ENCODE assay signal across 17 cellular contexts in genomic region chr14:75702606-75703261, GRCh38. TPM values are rescaled to one million over a fixed set of nuclear protein-coding genes. Genes with fewer than 3 reads are reported as not detected.
DNase-seq lines count a peak whose midpoint lies in the region; ATAC-seq, FAIRE-seq and TF ChIP-seq lines count a peak whose summit lies in the region.
"Had no signal": no experiment of that assay in that cellular context is flagged by ENCODE, and none has a peak within 500 bp of the region (broad histone marks: within the 10 kb centered on the region; RNA-seq: fewer than 3 reads in every experiment).

No MANE protein-coding gene starts in this region.

- FAIRE-seq in RCC 7860 (lab: Jason Lieb, UNC), result no peak
- FAIRE-seq: A549, frontal cortex, keratinocyte had no signal

- peaks cover 52% of the 10 kb centered on the region for H3K36me3 Mint-ChIP-seq in T-cell

- no peaks in the 10 kb centered on the region for H3K9me3 ChIP-seq in osteoblast (ENCODE audit: low read depth, low read length)
- H3K9me3 ChIP-seq: A549, psoas muscle had no signal

- no peaks in the 10 kb centered on the region for H3K79me2 ChIP-seq in osteoblast (ENCODE audit: insufficient read depth, low read length)

- peaks cover 4% of the 10 kb centered on the region for H3K4me1 ChIP-seq in osteoblast (ENCODE audit: insufficient read depth, low read length)
- H3K4me1 ChIP-seq: A549, psoas muscle had no signal

- no peak overlapping the region for H3K27ac Mint-ChIP-seq in T-cell
- H3K27ac Mint-ChIP-seq: H9; stimulated activated memory B cell treated with anti-CD40 and anti-IgM and Interleukin-4, amounts not matched to agents 10 μg/mL and 1 μg/mL and 100 μg/mL, for 72 hours had no signal

- TF ChIP-seq CTCF in AG10803 (conservative IDR thresholded peaks at IDR 0.05; ENCODE audit: low read length) (no peak), astrocyte of the cerebellum (IDR thresholded peaks at IDR 0.05; ENCODE audit: low read depth, low read length, missing control alignments) (no peak), osteoblast (IDR thresholded peaks at IDR 0.05; ENCODE audit: extremely low read depth, low read depth, low read length) (no peak)

- no peaks in the 10 kb centered on the region for H3K27me3 ChIP-seq in osteoblast (ENCODE audit: insufficient read depth, low read length)

- peak; percentile 49 for DNase-seq in AG10803 (ENCODE audit: low read depth)
- peak; percentile 76 for DNase-seq in astrocyte of the cerebellum (ENCODE audit: low read depth)
- DNase-seq in Right ventricle myocardium superior, result no peak
- peak; percentile 38 for DNase-seq in osteoblast (ENCODE audit: insufficient read length, low spot score, missing footprints)
- no peak for DNase-seq in RCC 7860 (ENCODE audit: low spot score)
- no peak for DNase-seq in NCI-H226
- no peak for DNase-seq in ureter (ENCODE audit: low spot score)
- no peak for DNase-seq in T-cell
- DNase-seq: H9; psoas muscle; SHP77; stimulated activated CD4-positive, alpha-beta T cell treated with anti-CD3 and anti-CD28 coated beads, Interleukin-4, amount 100 ng/mL, for 24 hours had no signal

- peaks cover 7% of the 10 kb centered on the region for H3K36me3 ChIP-seq in osteoblast (ENCODE audit: insufficient read depth, low read length)

- no peak overlapping the region for H2AFZ ChIP-seq in osteoblast (ENCODE audit: low read length)

- ATAC-seq in Right ventricle myocardium superior (ENCODE audit: poor library complexity) (peak; percentile 62), T-cell (replicated peaks in 1 of 4) (no peak)
- ATAC-seq: A549; psoas muscle; stimulated activated memory B cell treated with anti-CD40 and anti-IgM and Interleukin-4, amounts not matched to agents 10 μg/mL and 1 μg/mL and 100 μg/mL, for 72 hours had no signal

- no peaks in the 10 kb centered on the region for H3K9me3 Mint-ChIP-seq in T-cell
- H3K9me3 Mint-ChIP-seq: H9; stimulated activated memory B cell treated with anti-CD40 and anti-IgM and Interleukin-4, amounts not matched to agents 10 μg/mL and 1 μg/mL and 100 μg/mL, for 72 hours had no signal

- POLR2A ChIA-PET in T-cell (lab: Charles Lee), result no interaction called here

- in situ Hi-C loops in astrocyte of the cerebellum (cut with HindIII; ENCODE audit: low sequenced_read_pairs), result loop anchor here (25.0 kb wide), 1 partner anchor 435 kb away; no protein-coding TSS in a partner anchor

- no peaks in the 10 kb centered on the region for H4K20me1 ChIP-seq in osteoblast (ENCODE audit: insufficient read depth, low read length)

- H3K27me3 Mint-ChIP-seq in T-cell, result no peaks in the 10 kb centered on the region
- H3K27me3 Mint-ChIP-seq: stimulated activated memory B cell treated with anti-CD40 and anti-IgM and Interleukin-4, amounts not matched to agents 10 μg/mL and 1 μg/mL and 100 μg/mL, for 72 hours had no signal

- H3K27ac ChIP-seq in osteoblast (ENCODE audit: low read depth, low read length), result peak overlapping the region; percentile 13
- H3K27ac ChIP-seq: A549, HL-60, psoas muscle had no signal

- intact Hi-C loops in Right ventricle myocardium superior (cut with DNase I), result no loop called here

- no peak overlapping the region for H3K4me2 ChIP-seq in osteoblast (ENCODE audit: insufficient read depth, low read length)
- H3K4me2 ChIP-seq: A549 had no signal

- no peak overlapping the region for H3K4me3 ChIP-seq in AG10803 (ENCODE audit: low read length)
- H3K4me3 ChIP-seq in astrocyte of the cerebellum (ENCODE audit: low read depth, low read length), result no peak overlapping the region
- no peak overlapping the region for H3K4me3 ChIP-seq in osteoblast (ENCODE audit: insufficient read depth, low read length)
- H3K4me3 ChIP-seq: A549, psoas muscle had no signal

- CTCF ChIA-PET in T-cell (lab: Charles Lee), result interaction anchor here in 1 of 2 donors (0.9 to 1.0 kb wide), 2 partner anchors 9 to 347 kb away, joined by 3 read pairs; no protein-coding TSS in a partner anchor

- no peak overlapping the region for H3K4me3 Mint-ChIP-seq in T-cell
- H3K4me3 Mint-ChIP-seq: H9; stimulated activated memory B cell treated with anti-CD40 and anti-IgM and Interleukin-4, amounts not matched to agents 10 μg/mL and 1 μg/mL and 100 μg/mL, for 72 hours had no signal

- no peaks in the 10 kb centered on the region for H3K4me1 Mint-ChIP-seq in T-cell
- H3K4me1 Mint-ChIP-seq: stimulated activated memory B cell treated with anti-CD40 and anti-IgM and Interleukin-4, amounts not matched to agents 10 μg/mL and 1 μg/mL and 100 μg/mL, for 72 hours had no signal

RNA-seq across cellular contexts. Expression of gene TTLL5, which starts 41.7 kb away (rescaled TPM):
- total RNA-seq in Right ventricle myocardium superior, result 15.1 TPM
- total RNA-seq in osteoblast, result 28.3 and 30.4 TPM in 2 replicates
- total RNA-seq in ureter, result 54.0 TPM
- 10 to 100 TPM; 15.4 to 36.2 (median 22.2) TPM for total RNA-seq in T-cell

RNA-seq across cellular contexts. Expression of gene ERG28, which starts 42.1 kb away (rescaled TPM):
- total RNA-seq in Right ventricle myocardium superior (5.9 TPM), osteoblast (7.2 and 8.0 TPM in 2 replicates), ureter (27.4 TPM), T-cell (10 to 100 TPM in 4 of 5 donors, 1 to 10 TPM in 1; 9.8 to 14.4 (median 12.3) TPM)

Comparison
In these comparisons a context has a peak if more than half of its experiments do, and no peak if none do; other contexts are left out.
1. DNase-seq: peak in AG10803 (single experiment), astrocyte of the cerebellum (single experiment) and osteoblast (single experiment); none in Right ventricle myocardium superior (single experiment), RCC 7860 (single experiment), NCI-H226 (single experiment), ureter (single experiment) and T-cell (0 of 34).